ENCODE assay signal across 27 cellular contexts in genomic region chr7:43085992-43086391, GRCh38. TPM values are rescaled to one million over a fixed set of nuclear protein-coding genes. Genes with fewer than 3 reads are reported as not detected.
"Had no signal": no experiment of that assay in that cellular context is flagged by ENCODE, and none has a peak within 500 bp of the region (broad histone marks: within the 10 kb centered on the region; RNA-seq: fewer than 3 reads in every experiment).

No MANE protein-coding gene starts in this region.

- H3K4me3 ChIP-seq: hepatocyte, left ventricle myocardium inferior, lung, pancreas, prostate gland, right lobe of liver, smooth muscle cell, tibial nerve, vagina had no signal

- H3K9me3 Mint-ChIP-seq: neural crest cell, type B pancreatic cell had no signal

- H3K4me1 ChIP-seq: left ventricle myocardium inferior, pancreas, prostate gland, right lobe of liver, tibial nerve, vagina had no signal

- H2AFZ ChIP-seq: hepatocyte had no signal

- ATAC-seq: naive thymus-derived CD8-positive, alpha-beta T cell; pancreas; right lobe of liver; stimulated activated memory B cell treated with anti-CD40 and anti-IgM and Interleukin-4, amounts not matched to agents 10 μg/mL and 1 μg/mL and 100 μg/mL, for 72 hours; stimulated activated naive CD8-positive, alpha-beta T cell treated with anti-CD3 and anti-CD28 coated beads, Interleukin-15, amount 100 ng/mL, for 72 hours had no signal

- H3K79me2 ChIP-seq: hepatocyte had no signal

- DNase-seq: islet precursor cell; left ventricle myocardium inferior; naive thymus-derived CD8-positive, alpha-beta T cell; nucleus accumbens; pancreas; posterior cingulate gyrus; retina; right lobe of liver; stimulated activated CD4-positive, alpha-beta T cell treated with anti-CD3 and anti-CD28 coated beads, Interleukin-1b, Interleukin-23, amount 100 ng/mL, for 48 hours; stimulated activated CD4-positive, alpha-beta T cell treated with anti-CD3 and anti-CD28 coated beads, Interleukin-2, amount 100 ng/mL, for 48 hours; stimulated activated CD4-positive, alpha-beta T cell treated with anti-CD3 and anti-CD28 coated beads, Interleukin-4, amount 100 ng/mL, for 4 hours; stimulated activated CD8-positive, alpha-beta memory T cell treated with anti-CD3 and anti-CD28 coated beads, Interleukin-4, amount 100 ng/mL, for 48 hours; stimulated activated naive CD4-positive, alpha-beta T cell treated with Interleukin-2 at 50 U/mL for 16 hours; stimulated activated naive CD8-positive, alpha-beta T cell treated with anti-CD3 and anti-CD28 coated beads, Interleukin-15, amount 100 ng/mL, for 72 hours; substantia nigra had no signal

- H3K4me1 Mint-ChIP-seq: memory B cell; naive thymus-derived CD8-positive, alpha-beta T cell; nephron; stimulated activated memory B cell treated with anti-CD40 and anti-IgM and Interleukin-4, amounts not matched to agents 10 μg/mL and 1 μg/mL and 100 μg/mL, for 72 hours; stimulated activated naive CD8-positive, alpha-beta T cell treated with anti-CD3 and anti-CD28 coated beads, Interleukin-15, amount 100 ng/mL, for 72 hours had no signal

- H3K36me3 Mint-ChIP-seq: memory B cell; naive thymus-derived CD8-positive, alpha-beta T cell; stimulated activated memory B cell treated with anti-CD40 and anti-IgM and Interleukin-4, amounts not matched to agents 10 μg/mL and 1 μg/mL and 100 μg/mL, for 72 hours; type B pancreatic cell had no signal

- H3K4me3 Mint-ChIP-seq: memory B cell; naive thymus-derived CD8-positive, alpha-beta T cell; nephron; neural crest cell; stimulated activated memory B cell treated with anti-CD40 and anti-IgM and Interleukin-4, amounts not matched to agents 10 μg/mL and 1 μg/mL and 100 μg/mL, for 72 hours; stimulated activated naive CD8-positive, alpha-beta T cell treated with anti-CD3 and anti-CD28 coated beads, Interleukin-15, amount 100 ng/mL, for 72 hours; type B pancreatic cell had no signal

- H3K4me2 ChIP-seq: hepatocyte, smooth muscle cell had no signal

- H3K36me3 ChIP-seq: left ventricle myocardium inferior, pancreas, prostate gland, right lobe of liver, tibial nerve, vagina had no signal

- H3K9me3 ChIP-seq: pancreas, prostate gland, right lobe of liver, vagina had no signal

- H3K27ac ChIP-seq: hepatocyte, left ventricle myocardium inferior, pancreas, prostate gland, right lobe of liver, tibial nerve, vagina had no signal

- H3K27me3 ChIP-seq: pancreas, right lobe of liver, tibial nerve, vagina had no signal

RNA-seq across cellular contexts. Expression of gene HECW1, which starts 26.5 kb away (rescaled TPM):
- total RNA-seq: left ventricle myocardium inferior; naive thymus-derived CD8-positive, alpha-beta T cell; skeletal muscle tissue had no signal
